ENCODE assay signal across 7 cellular contexts in genomic region chr20:31833130-31833930, GRCh38. TPM values are rescaled to one million over a fixed set of nuclear protein-coding genes. Genes with fewer than 3 reads are reported as not detected.
DNase-seq lines count a peak whose midpoint lies in the region; ATAC-seq and TF ChIP-seq lines count a peak whose summit lies in the region.

No MANE protein-coding gene starts in this region.

- CTCF ChIA-PET in activated CD4-positive, alpha-beta T cell treated with anti-CD3 and anti-CD28 coated beads, Interleukin-2, amount 10 ng/mL, durations not matched to agents 7 days and 5 days (lab: Charles Lee): no interaction called here
- CTCF ChIA-PET in naive thymus-derived CD4-positive, alpha-beta T cell (lab: Charles Lee): no interaction called here

- H3K36me3 Mint-ChIP-seq in activated CD4-positive, alpha-beta T cell treated with anti-CD3 and anti-CD28 coated beads, Interleukin-2, amount 10 ng/mL, durations not matched to agents 7 days and 5 days (ENCODE audit: low read depth): no peaks in the 10 kb centered on the region
- H3K36me3 Mint-ChIP-seq in naive thymus-derived CD4-positive, alpha-beta T cell: no peaks in the 10 kb centered on the region

- H3K4me3 ChIP-seq in naive thymus-derived CD4-positive, alpha-beta T cell (ENCODE audit: low read length): no peak overlapping the region
- no peak overlapping the region for H3K4me3 ChIP-seq in testis

- H3K4me1 Mint-ChIP-seq in activated CD4-positive, alpha-beta T cell treated with anti-CD3 and anti-CD28 coated beads, Interleukin-2, amount 10 ng/mL, durations not matched to agents 7 days and 5 days: peaks cover 14% of the 10 kb centered on the region
- peaks cover 0 to 10% (median 0%) of the 10 kb centered on the region in 7 donors for H3K4me1 Mint-ChIP-seq in naive thymus-derived CD4-positive, alpha-beta T cell

- peak; percentile 48 for ATAC-seq in naive thymus-derived CD4-positive, alpha-beta T cell

- no peaks in the 10 kb centered on the region for H3K27me3 ChIP-seq in naive thymus-derived CD4-positive, alpha-beta T cell (ENCODE audit: control insufficient read depth in 2 of 2, insufficient read depth in 2 of 2, low read length in 2 of 2)
- no peaks in the 10 kb centered on the region for H3K27me3 ChIP-seq in testis

- no peaks in the 10 kb centered on the region for H3K4me1 ChIP-seq in naive thymus-derived CD4-positive, alpha-beta T cell (ENCODE audit: control insufficient read depth in 2 of 2, insufficient read depth in 2 of 2, low read length in 2 of 2)
- peaks cover 40% of the 10 kb centered on the region for H3K4me1 ChIP-seq in testis

- DNase-seq in GDM1 (lab: John Stamatoyannopoulos, UW) (peak; percentile 44), M059J (ENCODE audit: low read depth) (peak; percentile 47), testis (peak; percentile 78), GOT3 (lab: John Stamatoyannopoulos, UW) (no peak)
- peak; percentile 63 for DNase-seq in activated CD4-positive, alpha-beta T cell treated with anti-CD3 and anti-CD28 coated beads, Interleukin-2, amount 10 ng/mL, durations not matched to agents 7 days and 5 days
- DNase-seq in effector CD4-positive, alpha-beta T cell: peak; percentile 41
- DNase-seq in naive thymus-derived CD4-positive, alpha-beta T cell: peak in 6 of 9 donors; percentile 17 to 68 (median 27)

- H3K27me3 Mint-ChIP-seq in activated CD4-positive, alpha-beta T cell treated with anti-CD3 and anti-CD28 coated beads, Interleukin-2, amount 10 ng/mL, durations not matched to agents 7 days and 5 days: no peaks in the 10 kb centered on the region
- H3K27me3 Mint-ChIP-seq in naive thymus-derived CD4-positive, alpha-beta T cell: peaks cover 0 to 4% (median 0%) of the 10 kb centered on the region in 5 donors

- no peak overlapping the region for H3K4me3 Mint-ChIP-seq in activated CD4-positive, alpha-beta T cell treated with anti-CD3 and anti-CD28 coated beads, Interleukin-2, amount 10 ng/mL, durations not matched to agents 7 days and 5 days
- no peak overlapping the region for H3K4me3 Mint-ChIP-seq in naive thymus-derived CD4-positive, alpha-beta T cell

- WGBS in testis, 2 donors: 65 to 68% methylated on average over 7 to 14 of the region's 14 CpGs

- peak; percentile 41 to 89 (median 72) for TF ChIP-seq CTCF in testis (IDR thresholded peaks at IDR 0.05)

- POLR2A ChIA-PET in activated CD4-positive, alpha-beta T cell treated with anti-CD3 and anti-CD28 coated beads, Interleukin-2, amount 10 ng/mL, durations not matched to agents 7 days and 5 days (lab: Charles Lee): no interaction called here
- POLR2A ChIA-PET in naive thymus-derived CD4-positive, alpha-beta T cell (lab: Charles Lee): no interaction called here

- H3K36me3 ChIP-seq in naive thymus-derived CD4-positive, alpha-beta T cell (ENCODE audit: control insufficient read depth in 2 of 3, insufficient read depth in 3 of 3, low read length in 3 of 3): no peaks in the 10 kb centered on the region
- H3K36me3 ChIP-seq in testis (ENCODE audit: low read depth, missing control alignments): no peaks in the 10 kb centered on the region

- intact Hi-C loops in naive thymus-derived CD4-positive, alpha-beta T cell (cut with micrococcal nuclease): no loop called here
- intact Hi-C loops in testis (cut with DNase I; ENCODE audit: low total_unique reads): no loop called here

- TF ChIP-seq POLR2A in testis (IDR thresholded peaks at IDR 0.05): no peak

- H3K27ac Mint-ChIP-seq in activated CD4-positive, alpha-beta T cell treated with anti-CD3 and anti-CD28 coated beads, Interleukin-2, amount 10 ng/mL, durations not matched to agents 7 days and 5 days: peak overlapping the region; percentile 52
- H3K27ac Mint-ChIP-seq in naive thymus-derived CD4-positive, alpha-beta T cell: no peak overlapping the region

- H3K27ac ChIP-seq in naive thymus-derived CD4-positive, alpha-beta T cell (ENCODE audit: low read depth, low read length): no peak overlapping the region
- peak overlapping the region; percentile 5 to 44 for H3K27ac ChIP-seq in testis

- H3K9me3 Mint-ChIP-seq in activated CD4-positive, alpha-beta T cell treated with anti-CD3 and anti-CD28 coated beads, Interleukin-2, amount 10 ng/mL, durations not matched to agents 7 days and 5 days: no peaks in the 10 kb centered on the region
- no peaks in the 10 kb centered on the region for H3K9me3 Mint-ChIP-seq in naive thymus-derived CD4-positive, alpha-beta T cell

- H3K9me3 ChIP-seq in naive thymus-derived CD4-positive, alpha-beta T cell (ENCODE audit: control insufficient read depth in 2 of 3, low read length in 3 of 3): no peaks in the 10 kb centered on the region
- H3K9me3 ChIP-seq in testis: no peaks in the 10 kb centered on the region

RNA-seq across cellular contexts. Expression of gene FOXS1, which starts 12.1 kb away (rescaled TPM):
- 0.12 TPM in 1 of 2 replicates, not detected in the other for total RNA-seq in M059J (2014; rRNA removed; shearing (Covaris generic))
- not detected for total RNA-seq in activated CD4-positive, alpha-beta T cell treated with anti-CD3 and anti-CD28 coated beads, Interleukin-2, amount 10 ng/mL, durations not matched to agents 7 days and 5 days
- not detected for total RNA-seq in naive thymus-derived CD4-positive, alpha-beta T cell
- polyA plus RNA-seq in naive thymus-derived CD4-positive, alpha-beta T cell: not detected
- total RNA-seq in testis: 1 to 10 TPM; 4.3 to 4.4 TPM
- 10.0 TPM for polyA plus RNA-seq in testis (ENCODE audit: insufficient read depth, low read depth, low replicate concordance)

RNA-seq across cellular contexts. Expression of gene MYLK2, which starts 14.2 kb away (rescaled TPM):
- 0.15 and 0.44 TPM in 2 replicates for total RNA-seq in M059J (2014; rRNA removed; shearing (Covaris generic))
- under 1 TPM; 0.52 to 0.87 TPM for total RNA-seq in activated CD4-positive, alpha-beta T cell treated with anti-CD3 and anti-CD28 coated beads, Interleukin-2, amount 10 ng/mL, durations not matched to agents 7 days and 5 days
- total RNA-seq in naive thymus-derived CD4-positive, alpha-beta T cell: under 1 TPM in 1 of 5 experiments, not detected in 4; 0.58 TPM
- not detected for polyA plus RNA-seq in naive thymus-derived CD4-positive, alpha-beta T cell
- 1 to 10 TPM; 1.2 to 1.3 TPM for total RNA-seq in testis
- polyA plus RNA-seq in testis (ENCODE audit: insufficient read depth, low read depth, low replicate concordance): 1.6 TPM

RNA-seq across cellular contexts. Expression of gene DUSP15, which starts 37.0 kb away (rescaled TPM):
- total RNA-seq in M059J (2014; rRNA removed; shearing (Covaris generic)): 0.91 and 3.2 TPM in 2 replicates
- not detected for total RNA-seq in activated CD4-positive, alpha-beta T cell treated with anti-CD3 and anti-CD28 coated beads, Interleukin-2, amount 10 ng/mL, durations not matched to agents 7 days and 5 days
- not detected for total RNA-seq in naive thymus-derived CD4-positive, alpha-beta T cell
- not detected for polyA plus RNA-seq in naive thymus-derived CD4-positive, alpha-beta T cell
- 100 to 1,000 TPM; 175 to 274 TPM for total RNA-seq in testis
- 182 TPM for polyA plus RNA-seq in testis (ENCODE audit: insufficient read depth, low read depth, low replicate concordance)

RNA-seq across cellular contexts. Expression of gene TTLL9, which starts 37.1 kb away (rescaled TPM):
- not detected in 2 replicates for total RNA-seq in M059J (2014; rRNA removed; shearing (Covaris generic))
- not detected for total RNA-seq in activated CD4-positive, alpha-beta T cell treated with anti-CD3 and anti-CD28 coated beads, Interleukin-2, amount 10 ng/mL, durations not matched to agents 7 days and 5 days
- total RNA-seq in naive thymus-derived CD4-positive, alpha-beta T cell: not detected
- not detected for polyA plus RNA-seq in naive thymus-derived CD4-positive, alpha-beta T cell
- 10 to 100 TPM in 1 of 2 donors, 1 to 10 TPM in 1; 8.7 to 19.1 TPM for total RNA-seq in testis
- polyA plus RNA-seq in testis (ENCODE audit: insufficient read depth, low read depth, low replicate concordance): 32.7 TPM

Comparison
In these comparisons a context has a peak if more than half of its experiments do, and no peak if none do; other contexts are left out.
1. RNA of gene DUSP15, which starts 37.0 kb away (total RNA-seq): 175 to 274 TPM in testis; 0.91 to 3.2 TPM in M059J, not detected in activated CD4-positive, alpha-beta T cell treated with anti-CD3 and anti-CD28 coated beads, Interleukin-2, amount 10 ng/mL, durations not matched to agents 7 days and 5 days and not detected in naive thymus-derived CD4-positive, alpha-beta T cell; every median in the first group is over 10 times any median in the second.